8 cellular contexts compared by ENCODE assay signal in the genomic region with DNA sequence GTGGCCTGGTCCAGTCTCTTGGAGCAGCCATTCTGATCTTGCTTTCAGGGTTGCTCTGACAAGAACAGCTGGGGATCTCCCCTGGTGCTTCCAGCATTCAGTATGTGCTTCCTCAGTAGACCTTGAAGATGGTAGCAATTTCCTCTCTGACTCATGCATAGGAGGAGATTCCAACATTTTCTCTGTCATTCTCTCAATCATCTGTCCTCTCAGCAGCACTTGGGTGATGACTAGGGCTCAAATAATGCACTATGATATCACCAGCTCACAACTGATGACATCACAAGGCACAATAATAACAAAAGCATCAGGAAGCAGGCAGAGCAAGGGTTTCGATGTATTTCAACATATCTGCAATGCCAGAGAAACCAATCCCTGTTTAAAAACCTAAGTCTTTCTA. TPM values are rescaled to one million over a fixed set of nuclear protein-coding genes. Genes with fewer than 3 reads are reported as not detected.
DNase-seq lines count a peak whose midpoint lies in the region; ATAC-seq, FAIRE-seq and TF ChIP-seq lines count a peak whose summit lies in the region.

No MANE protein-coding gene starts in this region.

- H3K4me3 Mint-ChIP-seq in Calu3 (ENCODE audit: low read depth, unreplicated experiment), result no peak overlapping the region

- H3K36me3 ChIP-seq in kidney epithelial cell (ENCODE audit: control insufficient read depth, insufficient read depth, low read length) (no peaks in the 10 kb centered on the region), right atrium auricular region (no peaks in the 10 kb centered on the region)

- no peaks in the 10 kb centered on the region for H3K9me3 Mint-ChIP-seq in Calu3 (ENCODE audit: low read depth, unreplicated experiment)

- H3K36me3 Mint-ChIP-seq in Calu3 (ENCODE audit: insufficient read depth, unreplicated experiment), result no peaks in the 10 kb centered on the region

- DNase-seq in Calu3 (no peak), H4 (ENCODE audit: low spot score) (peak; percentile 37), RCC 7860 (ENCODE audit: low spot score) (peak; percentile 98), kidney epithelial cell (ENCODE audit: low read depth) (peak; percentile 97), cerebellum (ENCODE audit: low spot score) (no peak), right atrium auricular region (ENCODE audit: low spot score) (no peak), SKM-1 treated with dmso at 0.1 percent for 144 hours (lab: John Stamatoyannopoulos, UW; ENCODE audit: unreplicated experiment) (no peak)

- H3K9me3 ChIP-seq in right atrium auricular region, result no peaks in the 10 kb centered on the region

- no peak for TF ChIP-seq CTCF in Calu3 (IDR thresholded peaks at IDR 0.05; ENCODE audit: unreplicated experiment)
- no peak for TF ChIP-seq CTCF in kidney epithelial cell (IDR thresholded peaks at IDR 0.05; ENCODE audit: insufficient read depth, low read length, poor library complexity, severe bottlenecking)
- no peak for TF ChIP-seq CTCF in right atrium auricular region (IDR thresholded peaks at IDR 0.05)

- H3K27ac ChIP-seq in right atrium auricular region, result no peak overlapping the region

- CTCF ChIA-PET in Calu3 (lab: Charles Lee), result interaction anchor here (0.6 to 1.2 kb wide), 2 partner anchors 34 to 294 kb away, joined by 3 to 6 read pairs; no protein-coding TSS in a partner anchor

- no TSS peak for BruUV-seq in Calu3 (replicated peaks; lab: Mats Ljungman, UMichigan)

- no peaks in the 10 kb centered on the region for H3K27me3 ChIP-seq in kidney epithelial cell (ENCODE audit: control insufficient read depth, insufficient read depth, low read length)
- H3K27me3 ChIP-seq in right atrium auricular region, result no peaks in the 10 kb centered on the region

- H3K27ac Mint-ChIP-seq in Calu3 (ENCODE audit: unreplicated experiment), result peak overlapping the region; percentile 80

- intact Hi-C loops in Calu3 (cut with micrococcal nuclease; ENCODE audit: unreplicated experiment), result no loop called here

- FAIRE-seq in RCC 7860 (lab: Jason Lieb, UNC), result peak; percentile 93

- H3K4me3 ChIP-seq in kidney epithelial cell (ENCODE audit: low read depth, low read length) (no peak overlapping the region), right atrium auricular region (no peak overlapping the region)

- H3K4me1 ChIP-seq in right atrium auricular region, result no peaks in the 10 kb centered on the region

- ATAC-seq in GM18520 (IDR thresholded peaks at IDR 0.05; ENCODE audit: unreplicated experiment), result no peak

- H3K4me1 Mint-ChIP-seq in Calu3 (ENCODE audit: low read depth, unreplicated experiment), result peaks cover 13% of the 10 kb centered on the region

- no peaks in the 10 kb centered on the region for H3K27me3 Mint-ChIP-seq in Calu3 (ENCODE audit: unreplicated experiment)

RNA-seq across cellular contexts. Expression of a gene that starts 52.7 kb away (rescaled TPM):
- total RNA-seq in Calu3 (2022) (217 and 227 TPM in 2 replicates), kidney epithelial cell (76.4 and 91.6 TPM in 2 replicates), cerebellum (4.0 TPM), right atrium auricular region (10 to 100 TPM; 26.6 to 28.7 TPM)
- total RNA-seq in H4 (2014; rRNA removed; shearing (Covaris generic)), result 0.81 and 8.0 TPM in 2 replicates

Comparison
In these comparisons a context has a peak if more than half of its experiments do, and no peak if none do; other contexts are left out.
1. DNase-seq: peak in H4 (single experiment), RCC 7860 (single experiment) and kidney epithelial cell (single experiment); none in Calu3 (single experiment), cerebellum (single experiment), right atrium auricular region (single experiment) and SKM-1 treated with dmso at 0.1 percent for 144 hours (single experiment).